Comparison of ENCODE assay signal across 16 cellular contexts in the genomic region with DNA sequence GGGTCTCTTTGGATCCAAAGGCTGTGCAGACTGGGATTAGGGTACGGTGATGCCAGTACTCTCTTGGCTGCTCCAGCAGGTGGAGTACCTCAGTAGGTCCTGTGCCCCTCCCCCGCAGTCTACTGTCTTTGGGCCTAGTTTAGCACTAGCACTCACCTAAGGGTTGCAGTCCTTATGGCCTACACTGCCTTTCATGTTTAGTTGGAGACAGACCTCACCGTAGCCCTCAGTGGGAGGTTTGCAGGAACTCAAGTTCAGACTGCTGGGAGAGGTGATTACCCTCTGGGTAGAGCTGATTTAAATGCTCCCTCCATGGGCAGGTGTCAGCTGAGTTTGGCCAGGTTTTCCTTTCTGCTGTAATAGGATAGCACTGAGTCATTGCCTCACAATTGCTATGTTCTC.
DNase-seq lines count a peak whose midpoint lies in the region; ATAC-seq and TF ChIP-seq lines count a peak whose summit lies in the region.
"Had no signal": no experiment of that assay in that cellular context is flagged by ENCODE, and none has a peak within 500 bp of the region (broad histone marks: within the 10 kb centered on the region; RNA-seq: fewer than 3 reads in every experiment).

No MANE protein-coding gene starts in this region.

- TF ChIP-seq CTCF in mucosa of descending colon (IDR thresholded peaks at IDR 0.05), result no peak
- TF ChIP-seq CTCF in thyroid gland (IDR thresholded peaks at IDR 0.05), result no peak

- H3K27me3 ChIP-seq in SJCRH30 (no peaks in the 10 kb centered on the region), thyroid gland (no peaks in the 10 kb centered on the region)
- H3K27me3 ChIP-seq: colonic mucosa had no signal

- no peak overlapping the region for H3K4me3 ChIP-seq in SJCRH30
- H3K4me3 ChIP-seq in mucosa of descending colon, result no peak overlapping the region
- no peak overlapping the region for H3K4me3 ChIP-seq in thyroid gland (replicated peaks in 1 of 3)
- H3K4me3 ChIP-seq: colonic mucosa, prostate gland had no signal

- H3K36me3 ChIP-seq in SJCRH30 (no peaks in the 10 kb centered on the region), mucosa of descending colon (ENCODE audit: low read depth) (no peaks in the 10 kb centered on the region), thyroid gland (no peaks in the 10 kb centered on the region)
- H3K36me3 ChIP-seq: colonic mucosa, prostate gland had no signal

- 90 to 92% methylated on average over 3 of the region's 3 CpGs for WGBS in thyroid gland, 2 donors

- intact Hi-C loops in activated CD4-positive, alpha-beta T cell treated with anti-CD3 and anti-CD28 coated beads for 36 hours (cut with DNase I, micrococcal nuclease), result loop anchor here (5.0 to 10.0 kb wide), 2 partner anchors 181 to 323 kb away; no protein-coding TSS in a partner anchor
- intact Hi-C loops in mucosa of descending colon (cut with DNase I, micrococcal nuclease), result no loop called here
- intact Hi-C loops in thyroid gland (cut with DNase I), result no loop called here

- no peak for ATAC-seq in activated CD4-positive, alpha-beta T cell treated with anti-CD3 and anti-CD28 coated beads for 36 hours
- ATAC-seq in HG02870 (IDR thresholded peaks at IDR 0.05; ENCODE audit: unreplicated experiment) (peak; percentile 16), mucosa of descending colon (peak; percentile 43)

- H3K4me1 Mint-ChIP-seq in activated CD4-positive, alpha-beta T cell treated with anti-CD3 and anti-CD28 coated beads for 36 hours, result no peaks in the 10 kb centered on the region
- no peaks in the 10 kb centered on the region for H3K4me1 Mint-ChIP-seq in activated CD4-positive, alpha-beta T cell treated with anti-CD3 and anti-CD28 coated beads, Interleukin-2, amount 10 ng/mL, durations not matched to agents 7 days and 5 days
- H3K4me1 Mint-ChIP-seq: activated CD4-positive, alpha-beta T cell treated with anti-CD3 and anti-CD28 coated beads, Interleukin-2, amount 10 ng/mL, durations not matched to agents 24 days and 14 days had no signal

- no peaks in the 10 kb centered on the region for H3K36me3 Mint-ChIP-seq in activated CD4-positive, alpha-beta T cell treated with anti-CD3 and anti-CD28 coated beads for 36 hours (ENCODE audit: low read depth)
- no peaks in the 10 kb centered on the region for H3K36me3 Mint-ChIP-seq in activated CD4-positive, alpha-beta T cell treated with anti-CD3 and anti-CD28 coated beads, Interleukin-2, amount 10 ng/mL, durations not matched to agents 7 days and 5 days (ENCODE audit: low read depth)

- no peak for TF ChIP-seq POLR2A in thyroid gland (IDR thresholded peaks at IDR 0.05)

- peak; percentile 21 for DNase-seq in activated CD4-positive, alpha-beta T cell treated with anti-CD3 and anti-CD28 coated beads for 36 hours
- no peak for DNase-seq in activated CD4-positive, alpha-beta T cell treated with anti-CD3 and anti-CD28 coated beads, Interleukin-2, amount 10 ng/mL, durations not matched to agents 7 days and 5 days
- peak; percentile 9 to 26 for DNase-seq in SJCRH30
- peak in 1 of 3 donors; percentile 35 for DNase-seq in mucosa of descending colon
- no peak for DNase-seq in SIG-M5 (lab: John Stamatoyannopoulos, UW)
- DNase-seq in thyroid gland, result no peak
- no peak for DNase-seq in activated gamma-delta T cell treated with Interleukin-2 at 50 U/mL for 16 hours
- DNase-seq: activated CD4-positive, alpha-beta T cell treated with anti-CD3 and anti-CD28 coated beads, Interleukin-2, amount 10 ng/mL, durations not matched to agents 24 days and 14 days; activated T-cell treated with anti-CD3 and anti-CD28 coated beads, Interleukin-2, amount 50 U/mL, for 48 hours; colonic mucosa; kidney glomerular epithelial cell; MV-4-11; NCI-H345 had no signal

- no peak overlapping the region for H3K27ac Mint-ChIP-seq in activated CD4-positive, alpha-beta T cell treated with anti-CD3 and anti-CD28 coated beads for 36 hours
- no peak overlapping the region for H3K27ac Mint-ChIP-seq in activated CD4-positive, alpha-beta T cell treated with anti-CD3 and anti-CD28 coated beads, Interleukin-2, amount 10 ng/mL, durations not matched to agents 7 days and 5 days
- H3K27ac Mint-ChIP-seq: activated CD4-positive, alpha-beta T cell treated with anti-CD3 and anti-CD28 coated beads, Interleukin-2, amount 10 ng/mL, durations not matched to agents 24 days and 14 days; T-helper 2 cell treated with Interferon-gamma antibody and Interleukin-4, amounts not matched to agents 5 μg/mL and 100 μg/mL, for 36 hours had no signal

- POLR2A ChIA-PET in activated CD4-positive, alpha-beta T cell treated with anti-CD3 and anti-CD28 coated beads for 36 hours (lab: Charles Lee), result no interaction called here
- POLR2A ChIA-PET in activated CD4-positive, alpha-beta T cell treated with anti-CD3 and anti-CD28 coated beads, Interleukin-2, amount 10 ng/mL, durations not matched to agents 7 days and 5 days (lab: Charles Lee), result no interaction called here

- H3K27ac ChIP-seq in SJCRH30, result no peak overlapping the region
- H3K27ac ChIP-seq in thyroid gland, result no peak overlapping the region
- H3K27ac ChIP-seq: colonic mucosa, prostate gland had no signal

- CTCF ChIA-PET in activated CD4-positive, alpha-beta T cell treated with anti-CD3 and anti-CD28 coated beads for 36 hours (lab: Charles Lee), result interaction anchor here (1.3 kb wide), 1 partner anchor 38 kb away, joined by 5 read pairs; no protein-coding TSS in a partner anchor
- CTCF ChIA-PET in activated CD4-positive, alpha-beta T cell treated with anti-CD3 and anti-CD28 coated beads, Interleukin-2, amount 10 ng/mL, durations not matched to agents 7 days and 5 days (lab: Charles Lee), result interaction anchor here (0.9 kb wide), 1 partner anchor 236 kb away, joined by 5 read pairs; no protein-coding TSS in a partner anchor

- no peaks in the 10 kb centered on the region for H3K27me3 Mint-ChIP-seq in activated CD4-positive, alpha-beta T cell treated with anti-CD3 and anti-CD28 coated beads for 36 hours
- H3K27me3 Mint-ChIP-seq in activated CD4-positive, alpha-beta T cell treated with anti-CD3 and anti-CD28 coated beads, Interleukin-2, amount 10 ng/mL, durations not matched to agents 7 days and 5 days, result no peaks in the 10 kb centered on the region
- H3K27me3 Mint-ChIP-seq: activated CD4-positive, alpha-beta T cell treated with anti-CD3 and anti-CD28 coated beads, Interleukin-2, amount 10 ng/mL, durations not matched to agents 24 days and 14 days had no signal

- H3K4me3 Mint-ChIP-seq in activated CD4-positive, alpha-beta T cell treated with anti-CD3 and anti-CD28 coated beads for 36 hours, result no peak overlapping the region
- no peak overlapping the region for H3K4me3 Mint-ChIP-seq in activated CD4-positive, alpha-beta T cell treated with anti-CD3 and anti-CD28 coated beads, Interleukin-2, amount 10 ng/mL, durations not matched to agents 7 days and 5 days
- H3K4me3 Mint-ChIP-seq: activated CD4-positive, alpha-beta T cell treated with anti-CD3 and anti-CD28 coated beads, Interleukin-2, amount 10 ng/mL, durations not matched to agents 24 days and 14 days; T-helper 2 cell treated with Interferon-gamma antibody and Interleukin-4, amounts not matched to agents 5 μg/mL and 100 μg/mL, for 36 hours had no signal

- H3K4me1 ChIP-seq in SJCRH30 (0 out of 2 replicates have a peak, but pooled peaks cover under 1% of the 10 kb centered on the region), mucosa of descending colon (ENCODE audit: low read depth) (no peaks in the 10 kb centered on the region), thyroid gland (no peaks in the 10 kb centered on the region)
- H3K4me1 ChIP-seq: colonic mucosa, prostate gland had no signal

- H3K9me3 Mint-ChIP-seq in activated CD4-positive, alpha-beta T cell treated with anti-CD3 and anti-CD28 coated beads for 36 hours (ENCODE audit: low read depth), result peaks cover 3% of the 10 kb centered on the region
- no peaks in the 10 kb centered on the region for H3K9me3 Mint-ChIP-seq in activated CD4-positive, alpha-beta T cell treated with anti-CD3 and anti-CD28 coated beads, Interleukin-2, amount 10 ng/mL, durations not matched to agents 7 days and 5 days
- H3K9me3 Mint-ChIP-seq: activated CD4-positive, alpha-beta T cell treated with anti-CD3 and anti-CD28 coated beads, Interleukin-2, amount 10 ng/mL, durations not matched to agents 24 days and 14 days; T-helper 2 cell treated with Interferon-gamma antibody and Interleukin-4, amounts not matched to agents 5 μg/mL and 100 μg/mL, for 36 hours had no signal

- H3K9me3 ChIP-seq in SJCRH30 (replicated peaks) (no peaks in the 10 kb centered on the region), mucosa of descending colon (no peaks in the 10 kb centered on the region), thyroid gland (no peaks in the 10 kb centered on the region)
- H3K9me3 ChIP-seq: colonic mucosa, prostate gland had no signal

Comparison
In these comparisons a context has a peak if more than half of its experiments do, and no peak if none do; other contexts are left out.
1. DNase-seq: peak in activated CD4-positive, alpha-beta T cell treated with anti-CD3 and anti-CD28 coated beads for 36 hours (single experiment) and SJCRH30 (2 of 2); none in activated CD4-positive, alpha-beta T cell treated with anti-CD3 and anti-CD28 coated beads, Interleukin-2, amount 10 ng/mL, durations not matched to agents 7 days and 5 days (single experiment), SIG-M5 (single experiment), thyroid gland (0 of 2) and activated gamma-delta T cell treated with Interleukin-2 at 50 U/mL for 16 hours (single experiment).
2. intact Hi-C loops: an anchor here in activated CD4-positive, alpha-beta T cell treated with anti-CD3 and anti-CD28 coated beads for 36 hours (5.0 to 10.0 kb wide); none called in mucosa of descending colon and thyroid gland.